Comparison of ENCODE assay signal across 1 cellular context in genomic region chr20:50187403-50188051, GRCh38.
TF ChIP-seq lines count a peak whose summit lies in the region.

No MANE protein-coding gene starts in this region.

TF ChIP-seq in HepG2, 621 proteins besides CTCF, POLR2A, EP300 and RAD21 (continued from another document and continues in another):
- TF ChIP-seq ZNF407 (CRISPR knock-in tag; IDR thresholded peaks at IDR 0.05; ENCODE audit: not compliant biosample characterization) = no peak
- peak; percentile 2; the same call in 1 of the 2 replicates for TF ChIP-seq ZMYM2 (CRISPR knock-in tag; IDR thresholded peaks at IDR 0.05)
- peak; percentile 87 for TF ChIP-seq FOSL2 (CRISPR knock-in tag; IDR thresholded peaks at IDR 0.05)
- TF ChIP-seq HOXA9 (CRISPR knock-in tag; IDR thresholded peaks at IDR 0.05; ENCODE audit: borderline replicate concordance) = no peak
- no peak for TF ChIP-seq SRSF9 (IDR thresholded peaks at IDR 0.05; ENCODE audit: borderline replicate concordance, insufficient read depth, low read depth, low read length, poor library complexity, severe bottlenecking)
- TF ChIP-seq ELF1 (CRISPR knock-in tag; IDR thresholded peaks at IDR 0.05) = no peak
- no peak for TF ChIP-seq ZBTB40 (IDR thresholded peaks at IDR 0.05)
- peak; percentile 43 for TF ChIP-seq ZBTB40 (CRISPR knock-in tag; IDR thresholded peaks at IDR 0.05)
- no peak for TF ChIP-seq ATF5 (CRISPR knock-in tag; IDR thresholded peaks at IDR 0.05; ENCODE audit: low read depth)
- TF ChIP-seq TEAD3 (CRISPR knock-in tag; optimal IDR thresholded peaks at IDR 0.05; ENCODE audit: borderline replicate concordance) = no peak
- no peak for TF ChIP-seq ATAD3A (CRISPR knock-in tag; IDR thresholded peaks at IDR 0.05)
- peak; percentile 55; the same call in 1 of the 2 replicates for TF ChIP-seq IKZF5 (CRISPR knock-in tag; IDR thresholded peaks at IDR 0.05)
- no peak for TF ChIP-seq ZNF639 (CRISPR knock-in tag; conservative IDR thresholded peaks at IDR 0.05)
- TF ChIP-seq MED1 (CRISPR knock-in tag; IDR thresholded peaks at IDR 0.05) = no peak; the same call in 1 of the 2 replicates
- TF ChIP-seq MXI1 (IDR thresholded peaks at IDR 0.05; ENCODE audit: borderline replicate concordance, low read depth, low read length) = no peak
- no peak; the same call in 1 of the 2 replicates for TF ChIP-seq YEATS2 (CRISPR knock-in tag; IDR thresholded peaks at IDR 0.05; ENCODE audit: borderline replicate concordance)
- no peak for TF ChIP-seq ZNF703 (CRISPR knock-in tag; IDR thresholded peaks at IDR 0.05; ENCODE audit: borderline replicate concordance)
- TF ChIP-seq MTA3 (CRISPR knock-in tag; IDR thresholded peaks at IDR 0.05) = no peak
- TF ChIP-seq GTF2F1 (IDR thresholded peaks at IDR 0.05; ENCODE audit: low read length) = no peak
- no peak for TF ChIP-seq KDM6A (CRISPR knock-in tag; IDR thresholded peaks at IDR 0.05; ENCODE audit: low read depth)
- TF ChIP-seq TARDBP (CRISPR knock-in tag; IDR thresholded peaks at IDR 0.05) = peak; percentile 76
- no peak; the same call in 1 of the 2 replicates for TF ChIP-seq TFDP1 (CRISPR knock-in tag; IDR thresholded peaks at IDR 0.05; ENCODE audit: borderline replicate concordance)
- TF ChIP-seq KMT2B (CRISPR knock-in tag; IDR thresholded peaks at IDR 0.05) = no peak
- no peak for TF ChIP-seq SIX4 (CRISPR knock-in tag; IDR thresholded peaks at IDR 0.05)
- no peak for TF ChIP-seq HHEX (CRISPR knock-in tag; IDR thresholded peaks at IDR 0.05)
- TF ChIP-seq SNAPC2 (CRISPR knock-in tag; IDR thresholded peaks at IDR 0.05) = peak; percentile 90; the same call in 1 of the 2 replicates
- peak; percentile 77; the same call in 1 of the 2 replicates for TF ChIP-seq THAP7 (CRISPR knock-in tag; IDR thresholded peaks at IDR 0.05)
- peak; percentile 29; the same call in 1 of the 2 replicates for TF ChIP-seq HNF4G (IDR thresholded peaks at IDR 0.05; ENCODE audit: borderline replicate concordance, low read depth, low read length)
- TF ChIP-seq HNF4G (CRISPR knock-in tag; IDR thresholded peaks at IDR 0.05; ENCODE audit: borderline replicate concordance, low read depth) = 0 out of 2 replicates have a peak, but pooled peaks have one; percentile 20
- no peak for TF ChIP-seq ZNF337 (CRISPR knock-in tag; IDR thresholded peaks at IDR 0.05; ENCODE audit: borderline replicate concordance, low read depth)
- TF ChIP-seq FUBP1 (CRISPR knock-in tag; IDR thresholded peaks at IDR 0.05; ENCODE audit: borderline replicate concordance) = no peak
